ENCODE assay signal across 30 cellular contexts in genomic region chrX:112889400-112889799, GRCh38. TPM values are rescaled to one million over a fixed set of nuclear protein-coding genes. Genes with fewer than 3 reads are reported as not detected.
DNase-seq lines count a peak whose midpoint lies in the region; ATAC-seq and TF ChIP-seq lines count a peak whose summit lies in the region.
"Had no signal": no experiment of that assay in that cellular context is flagged by ENCODE, and none has a peak within 500 bp of the region (broad histone marks: within the 10 kb centered on the region; RNA-seq: fewer than 3 reads in every experiment).

No MANE protein-coding gene starts in this region.

- H3K36me3 Mint-ChIP-seq in activated CD8-positive, alpha-beta T cell treated with anti-CD3 and anti-CD28 coated beads for 36 hours (ENCODE audit: low read depth) = no peaks in the 10 kb centered on the region
- H3K36me3 Mint-ChIP-seq in activated CD8-positive, alpha-beta T cell treated with anti-CD3 and anti-CD28 coated beads, Interleukin-2, amount 10 ng/mL, durations not matched to agents 7 days and 5 days (ENCODE audit: low read depth) = no peaks in the 10 kb centered on the region
- H3K36me3 Mint-ChIP-seq in immature natural killer cell = no peaks in the 10 kb centered on the region
- H3K36me3 Mint-ChIP-seq: activated CD8-positive, alpha-beta memory T cell treated with anti-CD3 and anti-CD28 coated beads, Interleukin-2, amount 10 ng/mL, durations not matched to agents 7 days and 5 days; stimulated activated naive B cell treated with anti-CD40 and anti-IgM and Interleukin-4, amounts not matched to agents 10 μg/mL and 1 μg/mL and 100 μg/mL, for 72 hours had no signal

- H3K27me3 Mint-ChIP-seq in activated CD8-positive, alpha-beta T cell treated with anti-CD3 and anti-CD28 coated beads for 36 hours = peaks cover 5% of the 10 kb centered on the region
- H3K27me3 Mint-ChIP-seq in activated CD8-positive, alpha-beta T cell treated with anti-CD3 and anti-CD28 coated beads, Interleukin-2, amount 10 ng/mL, durations not matched to agents 7 days and 5 days (ENCODE audit: low read depth) = peaks cover 8% of the 10 kb centered on the region
- peaks cover 0 to 4% (median 0%) of the 10 kb centered on the region in 3 donors for H3K27me3 Mint-ChIP-seq in immature natural killer cell (ENCODE audit: low read depth in 3 of 3)
- H3K27me3 Mint-ChIP-seq: activated B cell treated with CpG ODN at 0.5 μM for 24 hours; activated CD4-positive, alpha-beta T cell treated with anti-CD3 and anti-CD28 coated beads, Interleukin-2, amount 10 ng/mL, durations not matched to agents 7 days and 5 days; stimulated activated naive B cell treated with anti-CD40 and anti-IgM and Interleukin-4, amounts not matched to agents 10 μg/mL and 1 μg/mL and 100 μg/mL, for 72 hours had no signal

- H3K4me3 Mint-ChIP-seq in activated CD8-positive, alpha-beta T cell treated with anti-CD3 and anti-CD28 coated beads for 36 hours = no peak overlapping the region
- no peak overlapping the region for H3K4me3 Mint-ChIP-seq in activated CD8-positive, alpha-beta T cell treated with anti-CD3 and anti-CD28 coated beads, Interleukin-2, amount 10 ng/mL, durations not matched to agents 7 days and 5 days
- H3K4me3 Mint-ChIP-seq in immature natural killer cell = peak overlapping the region; percentile 54 to 79 (median 67)
- H3K4me3 Mint-ChIP-seq: activated B cell treated with CpG ODN at 0.5 μM for 24 hours; activated CD4-positive, alpha-beta T cell treated with anti-CD3 and anti-CD28 coated beads, Interleukin-2, amount 10 ng/mL, durations not matched to agents 7 days and 5 days; activated CD8-positive, alpha-beta memory T cell treated with anti-CD3 and anti-CD28 coated beads, Interleukin-2, amount 10 ng/mL, durations not matched to agents 7 days and 5 days; activated T-cell treated with anti-CD3 and anti-CD28 coated beads, Interleukin-2, amount 50 U/mL, for 72 hours had no signal

- CTCF ChIA-PET in activated CD8-positive, alpha-beta T cell treated with anti-CD3 and anti-CD28 coated beads for 36 hours (lab: Charles Lee) = no interaction called here
- CTCF ChIA-PET in activated CD8-positive, alpha-beta T cell treated with anti-CD3 and anti-CD28 coated beads, Interleukin-2, amount 10 ng/mL, durations not matched to agents 7 days and 5 days (lab: Charles Lee) = no interaction called here

- no peaks in the 10 kb centered on the region for H3K9me3 Mint-ChIP-seq in activated CD8-positive, alpha-beta T cell treated with anti-CD3 and anti-CD28 coated beads for 36 hours
- no peaks in the 10 kb centered on the region for H3K9me3 Mint-ChIP-seq in activated CD8-positive, alpha-beta T cell treated with anti-CD3 and anti-CD28 coated beads, Interleukin-2, amount 10 ng/mL, durations not matched to agents 7 days and 5 days (ENCODE audit: insufficient read depth)
- H3K9me3 Mint-ChIP-seq in immature natural killer cell = peaks cover 0 to 3% (median 0%) of the 10 kb centered on the region in 6 donors
- H3K9me3 Mint-ChIP-seq: activated B cell treated with CpG ODN at 0.5 μM for 24 hours; activated CD4-positive, alpha-beta T cell treated with anti-CD3 and anti-CD28 coated beads, Interleukin-2, amount 10 ng/mL, durations not matched to agents 7 days and 5 days; activated T-cell treated with anti-CD3 and anti-CD28 coated beads, Interleukin-2, amount 50 U/mL, for 72 hours; stimulated activated naive B cell treated with anti-CD40 and anti-IgM and Interleukin-4, amounts not matched to agents 10 μg/mL and 1 μg/mL and 100 μg/mL, for 72 hours had no signal

- intact Hi-C loops in activated CD8-positive, alpha-beta T cell treated with anti-CD3 and anti-CD28 coated beads for 36 hours (cut with micrococcal nuclease) = no loop called here

- no peak for TF ChIP-seq CTCF in activated CD8-positive, alpha-beta T cell treated with anti-CD3 and anti-CD28 coated beads for 36 hours (IDR thresholded peaks at IDR 0.05)

- peaks cover 7% of the 10 kb centered on the region for H3K4me1 Mint-ChIP-seq in activated CD8-positive, alpha-beta T cell treated with anti-CD3 and anti-CD28 coated beads for 36 hours (ENCODE audit: low read depth)
- H3K4me1 Mint-ChIP-seq in activated CD8-positive, alpha-beta T cell treated with anti-CD3 and anti-CD28 coated beads, Interleukin-2, amount 10 ng/mL, durations not matched to agents 7 days and 5 days (ENCODE audit: low read depth) = peaks cover 10% of the 10 kb centered on the region
- H3K4me1 Mint-ChIP-seq in immature natural killer cell = peaks cover 22 to 32% of the 10 kb centered on the region in 2 donors

- no peak overlapping the region for H3K27ac Mint-ChIP-seq in activated CD8-positive, alpha-beta T cell treated with anti-CD3 and anti-CD28 coated beads for 36 hours
- no peak overlapping the region for H3K27ac Mint-ChIP-seq in activated CD8-positive, alpha-beta T cell treated with anti-CD3 and anti-CD28 coated beads, Interleukin-2, amount 10 ng/mL, durations not matched to agents 7 days and 5 days
- H3K27ac Mint-ChIP-seq in immature natural killer cell = peak overlapping the region in 4 of 6 donors; percentile 1 to 68 (median 51)
- H3K27ac Mint-ChIP-seq: activated B cell treated with CpG ODN at 0.5 μM for 24 hours; activated CD4-positive, alpha-beta T cell treated with anti-CD3 and anti-CD28 coated beads, Interleukin-2, amount 10 ng/mL, durations not matched to agents 7 days and 5 days; activated CD8-positive, alpha-beta memory T cell treated with anti-CD3 and anti-CD28 coated beads, Interleukin-2, amount 10 ng/mL, durations not matched to agents 7 days and 5 days; activated T-cell treated with anti-CD3 and anti-CD28 coated beads, Interleukin-2, amount 50 U/mL, for 72 hours; stimulated activated naive B cell treated with anti-CD40 and anti-IgM and Interleukin-4, amounts not matched to agents 10 μg/mL and 1 μg/mL and 100 μg/mL, for 72 hours had no signal

- DNase-seq in activated CD8-positive, alpha-beta T cell treated with anti-CD3 and anti-CD28 coated beads for 36 hours = peak; percentile 1
- no peak for DNase-seq in activated CD8-positive, alpha-beta T cell treated with anti-CD3 and anti-CD28 coated beads, Interleukin-2, amount 10 ng/mL, durations not matched to agents 7 days and 5 days
- DNase-seq in immature natural killer cell (peak; percentile 6 to 16 (median 6)), foreskin melanocyte (no peak)
- no peak for DNase-seq in activated CD8-positive, alpha-beta memory T cell treated with anti-CD3 and anti-CD28 coated beads, Interleukin-2, amount 50 U/mL, for 48 hours
- no peak for DNase-seq in NK-92 treated with Interleukin-12 subunit alpha and Interleukin-12 subunit beta, amount 100 ng/mL, for 24 hours (lab: John Stamatoyannopoulos, UW)
- DNase-seq: activated B cell treated with CpG ODN at 0.5 μM for 24 hours; activated CD4-positive, alpha-beta T cell treated with anti-CD3 and anti-CD28 coated beads, Interleukin-2, amount 10 ng/mL, durations not matched to agents 7 days and 5 days; activated CD8-positive, alpha-beta memory T cell treated with anti-CD3 and anti-CD28 coated beads, Interleukin-2, amount 10 ng/mL, durations not matched to agents 7 days and 5 days; activated naive CD4-positive, alpha-beta T cell treated with Interleukin-2 at 50 U/mL for 16 hours; activated T-cell treated with anti-CD3 and anti-CD28 coated beads, Interleukin-2, amount 50 U/mL, for 72 hours; Calu3; central memory CD4-positive, alpha-beta T cell; cortex of kidney; DMS79; erythroblast; glutamatergic neuron; H7; islet precursor cell; left lung; MM.1S; NCI-H2029; NCI-H526; PC-9; stimulated activated naive B cell treated with anti-CD40 and anti-IgM and Interleukin-4, amounts not matched to agents 10 μg/mL and 1 μg/mL and 100 μg/mL, for 72 hours; substantia nigra; upper lobe of left lung had no signal

- no peak for ATAC-seq in activated CD8-positive, alpha-beta T cell treated with anti-CD3 and anti-CD28 coated beads for 36 hours
- ATAC-seq in activated CD8-positive, alpha-beta T cell treated with anti-CD3 and anti-CD28 coated beads, Interleukin-2, amount 10 ng/mL, durations not matched to agents 7 days and 5 days = no peak
- peak; percentile 69 for ATAC-seq in HG03432 (IDR thresholded peaks at IDR 0.05; ENCODE audit: unreplicated experiment)
- ATAC-seq in GM18870 (IDR thresholded peaks at IDR 0.05; ENCODE audit: unreplicated experiment) = no peak
- ATAC-seq: activated CD8-positive, alpha-beta memory T cell treated with anti-CD3 and anti-CD28 coated beads, Interleukin-2, amount 10 ng/mL, durations not matched to agents 7 days and 5 days; activated T-cell treated with anti-CD3 and anti-CD28 coated beads, Interleukin-2, amount 50 U/mL, for 72 hours; K562; left lung had no signal

- POLR2A ChIA-PET in activated CD8-positive, alpha-beta T cell treated with anti-CD3 and anti-CD28 coated beads for 36 hours (lab: Charles Lee) = no interaction called here
- POLR2A ChIA-PET in activated CD8-positive, alpha-beta T cell treated with anti-CD3 and anti-CD28 coated beads, Interleukin-2, amount 10 ng/mL, durations not matched to agents 7 days and 5 days (lab: Charles Lee) = no interaction called here

RNA-seq across cellular contexts. Expression of gene AMOT, which starts 48.8 kb away (rescaled TPM):
- total RNA-seq in activated CD8-positive, alpha-beta T cell treated with anti-CD3 and anti-CD28 coated beads for 36 hours = 1 to 10 TPM; 1.1 to 1.8 TPM
- total RNA-seq in activated CD8-positive, alpha-beta T cell treated with anti-CD3 and anti-CD28 coated beads, Interleukin-2, amount 10 ng/mL, durations not matched to agents 7 days and 5 days = under 1 TPM; 0.31 to 0.40 TPM
- 1 to 10 TPM; 4.0 to 8.1 (median 5.0) TPM for polyA plus RNA-seq in immature natural killer cell
- polyA plus RNA-seq: K562 had no signal

Comparison
In these comparisons a context has a peak if more than half of its experiments do, and no peak if none do; other contexts are left out.
1. DNase-seq: peak in activated CD8-positive, alpha-beta T cell treated with anti-CD3 and anti-CD28 coated beads for 36 hours (single experiment) and immature natural killer cell (3 of 3); none in activated CD8-positive, alpha-beta T cell treated with anti-CD3 and anti-CD28 coated beads, Interleukin-2, amount 10 ng/mL, durations not matched to agents 7 days and 5 days (single experiment), activated CD8-positive, alpha-beta memory T cell treated with anti-CD3 and anti-CD28 coated beads, Interleukin-2, amount 50 U/mL, for 48 hours (single experiment), NK-92 treated with Interleukin-12 subunit alpha and Interleukin-12 subunit beta, amount 100 ng/mL, for 24 hours (single experiment) and foreskin melanocyte (single experiment).
2. H3K27ac Mint-ChIP-seq: peak in immature natural killer cell (4 of 6); none in activated CD8-positive, alpha-beta T cell treated with anti-CD3 and anti-CD28 coated beads for 36 hours (single experiment) and activated CD8-positive, alpha-beta T cell treated with anti-CD3 and anti-CD28 coated beads, Interleukin-2, amount 10 ng/mL, durations not matched to agents 7 days and 5 days (single experiment).
3. H3K4me3 Mint-ChIP-seq: peak in immature natural killer cell (5 of 5); none in activated CD8-positive, alpha-beta T cell treated with anti-CD3 and anti-CD28 coated beads for 36 hours (single experiment) and activated CD8-positive, alpha-beta T cell treated with anti-CD3 and anti-CD28 coated beads, Interleukin-2, amount 10 ng/mL, durations not matched to agents 7 days and 5 days (single experiment).